In genomic region chr6:89375427-89375868, GRCh38 we compare ENCODE assay signal across 8 cellular contexts. TPM values are rescaled to one million over a fixed set of nuclear protein-coding genes. Genes with fewer than 3 reads are reported as not detected.
DNase-seq lines count a peak whose midpoint lies in the region; ATAC-seq, FAIRE-seq and TF ChIP-seq lines count a peak whose summit lies in the region.

No MANE protein-coding gene starts in this region.

- H3K36me3 ChIP-seq in bronchial epithelial cell (ENCODE audit: control insufficient read depth, insufficient read depth, low read length) = no peaks in the 10 kb centered on the region
- no peaks in the 10 kb centered on the region for H3K36me3 ChIP-seq in mesenchymal stem cell (ENCODE audit: control insufficient read depth in 1 of 2, insufficient read depth in 2 of 2, low read depth in 1 of 2, low read length in 2 of 2)

- peaks cover 6% of the 10 kb centered on the region for H3K4me1 Mint-ChIP-seq in mesothelial cell of epicardium

- H3K27ac Mint-ChIP-seq in mesothelial cell of epicardium = peak overlapping the region; percentile 30

- DNase-seq in AG04450 (ENCODE audit: low read depth, low spot score) = no peak
- DNase-seq in NCI-H2029 treated with DMSO at 0.1 percent for 48 hours (lab: John Stamatoyannopoulos, UW) = peak; percentile 83
- DNase-seq in T-helper 9 cell = peak; percentile 57
- DNase-seq in bronchial epithelial cell (ENCODE audit: low read depth) = peak; percentile 60
- DNase-seq in mesothelial cell of epicardium (ENCODE audit: low spot score in 2 of 2, unreplicated experiment in 2 of 2) = no peak
- no peak for DNase-seq in mesenchymal stem cell

- H3K18ac ChIP-seq in mesenchymal stem cell (ENCODE audit: low read depth in 1 of 2, low read length in 2 of 2) = no peak overlapping the region

- peaks cover 4% of the 10 kb centered on the region for H3K4me1 ChIP-seq in mesenchymal stem cell (ENCODE audit: control insufficient read depth, insufficient read depth, low read depth, low read length)

- H3K9ac ChIP-seq in mesenchymal stem cell (ENCODE audit: low read length) = no peak overlapping the region

- no peak overlapping the region for H4K8ac ChIP-seq in mesenchymal stem cell (ENCODE audit: low read length)

- no peak overlapping the region for H2BK12ac ChIP-seq in mesenchymal stem cell (ENCODE audit: low read length in 2 of 2)

- no peak overlapping the region for H3K4me2 ChIP-seq in mesenchymal stem cell (ENCODE audit: low read length, poor library complexity, severe bottlenecking)

- no peaks in the 10 kb centered on the region for H3K9me3 Mint-ChIP-seq in mesothelial cell of epicardium

- no peaks in the 10 kb centered on the region for H3K79me1 ChIP-seq in mesenchymal stem cell (replicated peaks; ENCODE audit: low read length, poor library complexity, severe bottlenecking)

- no peak overlapping the region for H2AK5ac ChIP-seq in mesenchymal stem cell (ENCODE audit: low read length, severe bottlenecking)

- no peak for FAIRE-seq in bronchial epithelial cell (lab: Jason Lieb, UNC)

- no peak overlapping the region for H2BK5ac ChIP-seq in mesenchymal stem cell (ENCODE audit: low read depth, low read length, poor library complexity, severe bottlenecking)

- no peak overlapping the region for H2AFZ ChIP-seq in mesenchymal stem cell (ENCODE audit: low read depth, low read length)

- H3K4me3 Mint-ChIP-seq in mesothelial cell of epicardium = no peak overlapping the region

- H3K36me3 Mint-ChIP-seq in mesothelial cell of epicardium = no peaks in the 10 kb centered on the region

- no peak overlapping the region for H3K4ac ChIP-seq in mesenchymal stem cell (ENCODE audit: low read depth in 1 of 2, low read length in 2 of 2)

- peak; percentile 73 for ATAC-seq in GM18868 (IDR thresholded peaks at IDR 0.05; ENCODE audit: unreplicated experiment)
- ATAC-seq in HG03045 (IDR thresholded peaks at IDR 0.05; ENCODE audit: unreplicated experiment) = peak; percentile 84

- no peaks in the 10 kb centered on the region for H3K9me3 ChIP-seq in AG04450 (ENCODE audit: control insufficient read depth, insufficient read depth, low read length)
- no peaks in the 10 kb centered on the region for H3K9me3 ChIP-seq in mesenchymal stem cell (ENCODE audit: control insufficient read depth, low read length)

- H2BK120ac ChIP-seq in mesenchymal stem cell (ENCODE audit: low read depth, low read length) = no peak overlapping the region

- H3K27me3 Mint-ChIP-seq in mesothelial cell of epicardium (ENCODE audit: low read depth) = no peaks in the 10 kb centered on the region

- no peak overlapping the region for H3K14ac ChIP-seq in mesenchymal stem cell (ENCODE audit: low read length in 2 of 2)

- H3K4me3 ChIP-seq in AG04450 (ENCODE audit: low read depth, low read length) (no peak overlapping the region), bronchial epithelial cell (ENCODE audit: low read depth, low read length) (no peak overlapping the region), mesenchymal stem cell (ENCODE audit: insufficient read depth in 1 of 2, low read depth in 1 of 2, low read length in 2 of 2) (no peak overlapping the region)

- WGBS in mesenchymal stem cell = 88% methylated on average over 2 of the region's 2 CpGs

- H3K27me3 ChIP-seq in AG04450 (ENCODE audit: control insufficient read depth, insufficient read depth, low read length) = peaks cover 6% of the 10 kb centered on the region
- H3K27me3 ChIP-seq in bronchial epithelial cell (ENCODE audit: control insufficient read depth, insufficient read depth, low read length) = no peaks in the 10 kb centered on the region
- H3K27me3 ChIP-seq in mesenchymal stem cell (ENCODE audit: control insufficient read depth in 1 of 2, insufficient read depth in 1 of 2, low read length in 2 of 2) = no peaks in the 10 kb centered on the region

- CTCF ChIA-PET in AG04450 (lab: Charles Lee) = interaction anchor here (0.9 kb wide), 1 partner anchor 9 kb away, joined by 6 read pairs; no protein-coding TSS in a partner anchor

- H3K27ac ChIP-seq in AG04450 (ENCODE audit: low read depth, low read length) = no peak overlapping the region
- no peak overlapping the region for H3K27ac ChIP-seq in mesenchymal stem cell (ENCODE audit: low read length, poor library complexity, severe bottlenecking)

- no peak overlapping the region for H3K23ac ChIP-seq in mesenchymal stem cell (ENCODE audit: low read length in 2 of 2)

- POLR2A ChIA-PET in AG04450 (lab: Yijun Ruan, JAX) = no interaction called here

- no peak overlapping the region for H2BK15ac ChIP-seq in mesenchymal stem cell (ENCODE audit: low read depth, poor library complexity, severe bottlenecking)

- H4K91ac ChIP-seq in mesenchymal stem cell (ENCODE audit: low read length) = no peak overlapping the region

- TF ChIP-seq CTCF in AG04450 (IDR thresholded peaks at IDR 0.05; ENCODE audit: low read depth, low read length) (peak; percentile 17; the same call in 1 of the 2 replicates), bronchial epithelial cell (IDR thresholded peaks at IDR 0.05; ENCODE audit: insufficient read depth, low read length, severe bottlenecking) (peak; percentile 69), mesothelial cell of epicardium (IDR thresholded peaks at IDR 0.05; ENCODE audit: unreplicated experiment) (no peak)

RNA-seq across cellular contexts. Expression of gene UBE2J1, which starts 22.9 kb away (rescaled TPM):
- 38.8 and 49.4 TPM in 2 replicates for polyA plus RNA-seq in AG04450 (2011; rRNA removed)
- polyA minus RNA-seq in AG04450 (2011; rRNA and poly(A)+ RNA removed) = 19.9 and 29.0 TPM in 2 replicates
- total RNA-seq in bronchial epithelial cell = 20.5 and 28.4 TPM in 2 replicates
- 32.2 to 35.0 TPM (median 34.2 TPM) in 3 replicates for total RNA-seq in mesothelial cell of epicardium
- 57.8 TPM for polyA plus RNA-seq in mesenchymal stem cell (2013, experiment 1 of 2)
- 59.2 TPM for polyA plus RNA-seq in mesenchymal stem cell (2013, experiment 2 of 2)

RNA-seq across cellular contexts. Expression of gene RRAGD, which starts 36.6 kb away (rescaled TPM):
- polyA plus RNA-seq in AG04450 (2011; rRNA removed) = not detected in 2 replicates
- not detected in 2 replicates for polyA minus RNA-seq in AG04450 (2011; rRNA and poly(A)+ RNA removed)
- total RNA-seq in bronchial epithelial cell = 3.4 and 5.5 TPM in 2 replicates
- total RNA-seq in mesothelial cell of epicardium = 5.6 to 6.9 TPM (median 5.6 TPM) in 3 replicates
- 2.8 TPM for polyA plus RNA-seq in mesenchymal stem cell (2013, experiment 1 of 2)
- 3.2 TPM for polyA plus RNA-seq in mesenchymal stem cell (2013, experiment 2 of 2)

RNA-seq across cellular contexts. Expression of gene ANKRD6, which starts 57.5 kb away (rescaled TPM):
- 0.10 and 0.21 TPM in 2 replicates for polyA plus RNA-seq in AG04450 (2011; rRNA removed)
- polyA minus RNA-seq in AG04450 (2011; rRNA and poly(A)+ RNA removed) = 0.28 and 0.35 TPM in 2 replicates
- total RNA-seq in bronchial epithelial cell = 6.1 and 9.5 TPM in 2 replicates
- total RNA-seq in mesothelial cell of epicardium = 41.0 to 44.9 TPM (median 43.5 TPM) in 3 replicates
- polyA plus RNA-seq in mesenchymal stem cell (2013, experiment 1 of 2) = 1.5 TPM
- polyA plus RNA-seq in mesenchymal stem cell (2013, experiment 2 of 2) = 1.5 TPM

Comparison
In these comparisons a context has a peak if more than half of its experiments do, and no peak if none do; other contexts are left out.
1. DNase-seq: peak in NCI-H2029 treated with DMSO at 0.1 percent for 48 hours (single experiment), T-helper 9 cell (single experiment) and bronchial epithelial cell (single experiment); none in AG04450 (single experiment), mesothelial cell of epicardium (0 of 2) and mesenchymal stem cell (single experiment).